Comparison of ENCODE assay signal across 8 cellular contexts in the genomic region with DNA sequence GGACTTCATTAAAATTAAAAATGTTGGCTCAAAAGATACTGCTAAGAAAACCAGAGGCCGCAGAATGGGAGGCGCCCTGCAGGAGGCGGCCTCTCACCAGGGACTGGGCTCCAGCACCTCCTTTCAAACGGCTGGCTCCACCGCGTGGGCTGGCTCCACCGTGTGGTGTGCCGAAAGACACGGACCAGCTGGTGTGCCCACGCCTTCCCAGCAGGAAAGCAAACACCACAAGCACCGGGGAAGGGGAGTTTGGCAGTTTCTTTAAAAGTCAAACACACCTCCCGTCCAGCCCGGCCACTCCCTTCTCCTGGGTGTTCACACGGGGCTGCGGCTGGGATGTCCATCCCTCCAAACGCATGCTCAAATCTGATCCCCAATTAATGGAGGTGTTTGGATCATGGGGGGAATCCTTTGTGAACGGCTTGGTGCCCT. TPM values are rescaled to one million over a fixed set of nuclear protein-coding genes. Genes with fewer than 3 reads are reported as not detected.
DNase-seq lines count a peak whose midpoint lies in the region; ATAC-seq lines count a peak whose summit lies in the region.

No MANE protein-coding gene starts in this region.

- no peaks in the 10 kb centered on the region for H3K9me3 Mint-ChIP-seq in stimulated activated naive B cell treated with anti-CD40 and anti-IgM and Interleukin-4, amounts not matched to agents 10 μg/mL and 1 μg/mL and 100 μg/mL, for 72 hours

- H2BK5ac ChIP-seq in mesenchymal stem cell (ENCODE audit: low read depth, low read length, poor library complexity, severe bottlenecking): no peak overlapping the region

- peaks cover 7% of the 10 kb centered on the region for H3K4me1 ChIP-seq in mesenchymal stem cell (ENCODE audit: control insufficient read depth, insufficient read depth, low read depth, low read length)

- peaks cover 26% of the 10 kb centered on the region for H3K79me1 ChIP-seq in mesenchymal stem cell (replicated peaks; ENCODE audit: low read length, poor library complexity, severe bottlenecking)

- no peak overlapping the region for H3K4me3 ChIP-seq in mesenchymal stem cell (ENCODE audit: insufficient read depth in 1 of 2, low read depth in 1 of 2, low read length in 2 of 2)

- no peak overlapping the region for H2AFZ ChIP-seq in mesenchymal stem cell (ENCODE audit: low read depth, low read length)

- no peak overlapping the region for H4K8ac ChIP-seq in mesenchymal stem cell (ENCODE audit: low read length)

- no peak overlapping the region for H3K4me3 Mint-ChIP-seq in stimulated activated naive B cell treated with anti-CD40 and anti-IgM and Interleukin-4, amounts not matched to agents 10 μg/mL and 1 μg/mL and 100 μg/mL, for 72 hours

- H2BK15ac ChIP-seq in mesenchymal stem cell (ENCODE audit: low read depth, poor library complexity, severe bottlenecking): no peak overlapping the region

- peak; percentile 46 to 74 for ATAC-seq in stimulated activated naive B cell treated with anti-CD40 and anti-IgM and Interleukin-4, amounts not matched to agents 10 μg/mL and 1 μg/mL and 100 μg/mL, for 72 hours (replicated peaks)
- no peak for ATAC-seq in GM21576 (IDR thresholded peaks at IDR 0.05; ENCODE audit: unreplicated experiment)
- ATAC-seq in GM21737 (IDR thresholded peaks at IDR 0.05; ENCODE audit: unreplicated experiment): no peak

- no peak overlapping the region for H3K27ac Mint-ChIP-seq in stimulated activated naive B cell treated with anti-CD40 and anti-IgM and Interleukin-4, amounts not matched to agents 10 μg/mL and 1 μg/mL and 100 μg/mL, for 72 hours

- H3K23ac ChIP-seq in mesenchymal stem cell (ENCODE audit: low read length in 2 of 2): no peak overlapping the region

- H2BK120ac ChIP-seq in mesenchymal stem cell (ENCODE audit: low read depth, low read length): no peak overlapping the region

- H2AK5ac ChIP-seq in mesenchymal stem cell (ENCODE audit: low read length, severe bottlenecking): no peak overlapping the region

- no peaks in the 10 kb centered on the region for H3K9me3 ChIP-seq in mesenchymal stem cell (ENCODE audit: control insufficient read depth, low read length)

- H3K36me3 ChIP-seq in mesenchymal stem cell (ENCODE audit: control insufficient read depth in 1 of 2, insufficient read depth in 2 of 2, low read depth in 1 of 2, low read length in 2 of 2): peaks cover 45 to 55% of the 10 kb centered on the region in 2 experiments

- peaks cover 0 to 6% of the 10 kb centered on the region in 2 donors for H3K4me1 Mint-ChIP-seq in stimulated activated naive B cell treated with anti-CD40 and anti-IgM and Interleukin-4, amounts not matched to agents 10 μg/mL and 1 μg/mL and 100 μg/mL, for 72 hours

- 53% methylated on average over 14 of the region's 17 CpGs for WGBS in mesenchymal stem cell

- peak; percentile 23 for DNase-seq in ELR (ENCODE audit: low read depth)
- peak; percentile 82 for DNase-seq in NCI-H146 treated with DMSO at 0.1 percent for 48 hours (lab: John Stamatoyannopoulos, UW; ENCODE audit: unreplicated experiment)
- peak; percentile 15 to 44 for DNase-seq in activated CD4-positive, alpha-beta T cell treated with anti-CD3 and anti-CD28 coated beads for 24 hours (ENCODE audit: low read depth in 2 of 2)
- DNase-seq in dermis blood vessel endothelial cell: peak; percentile 85
- peak; percentile 77 for DNase-seq in mesenchymal stem cell
- DNase-seq in stimulated activated naive B cell treated with anti-CD40 and anti-IgM and Interleukin-4, amounts not matched to agents 10 μg/mL and 1 μg/mL and 100 μg/mL, for 72 hours: no peak

- no peaks in the 10 kb centered on the region for H3K27me3 Mint-ChIP-seq in stimulated activated naive B cell treated with anti-CD40 and anti-IgM and Interleukin-4, amounts not matched to agents 10 μg/mL and 1 μg/mL and 100 μg/mL, for 72 hours

- H3K27me3 ChIP-seq in mesenchymal stem cell (ENCODE audit: control insufficient read depth in 1 of 2, insufficient read depth in 1 of 2, low read length in 2 of 2): no peaks in the 10 kb centered on the region

- H3K36me3 Mint-ChIP-seq in stimulated activated naive B cell treated with anti-CD40 and anti-IgM and Interleukin-4, amounts not matched to agents 10 μg/mL and 1 μg/mL and 100 μg/mL, for 72 hours: peaks cover 19 to 33% of the 10 kb centered on the region in 2 donors

- no peak overlapping the region for H3K4ac ChIP-seq in mesenchymal stem cell (ENCODE audit: low read depth in 1 of 2, low read length in 2 of 2)

- H3K18ac ChIP-seq in mesenchymal stem cell (ENCODE audit: low read depth in 1 of 2, low read length in 2 of 2): no peak overlapping the region

- H3K9ac ChIP-seq in mesenchymal stem cell (ENCODE audit: low read length): no peak overlapping the region

- H3K4me2 ChIP-seq in mesenchymal stem cell (ENCODE audit: low read length, poor library complexity, severe bottlenecking): no peak overlapping the region

- H3K27ac ChIP-seq in mesenchymal stem cell (ENCODE audit: low read length, poor library complexity, severe bottlenecking): no peak overlapping the region

- H4K91ac ChIP-seq in mesenchymal stem cell (ENCODE audit: low read length): peak overlapping the region; percentile 3

- H3K14ac ChIP-seq in mesenchymal stem cell (ENCODE audit: low read length in 2 of 2): no peak overlapping the region

- no peak overlapping the region for H2BK12ac ChIP-seq in mesenchymal stem cell (ENCODE audit: low read length in 2 of 2)

RNA-seq across cellular contexts. Expression of a gene that starts 13.9 kb away (rescaled TPM):
- total RNA-seq in dermis blood vessel endothelial cell: 76.5 and 89.2 TPM in 2 replicates
- polyA plus RNA-seq in mesenchymal stem cell (2013, experiment 1 of 2): 26.1 TPM
- 26.5 TPM for polyA plus RNA-seq in mesenchymal stem cell (2013, experiment 2 of 2)

RNA-seq across cellular contexts. Expression of a gene that starts 14.3 kb away (rescaled TPM):
- 79.7 and 82.4 TPM in 2 replicates for total RNA-seq in dermis blood vessel endothelial cell
- polyA plus RNA-seq in mesenchymal stem cell (2013, experiment 1 of 2): 44.9 TPM
- 44.5 TPM for polyA plus RNA-seq in mesenchymal stem cell (2013, experiment 2 of 2)

RNA-seq across cellular contexts. Expression of a gene that starts 19.2 kb away (rescaled TPM):
- not detected in 2 replicates for total RNA-seq in dermis blood vessel endothelial cell
- polyA plus RNA-seq in mesenchymal stem cell (2013, experiment 1 of 2): not detected
- not detected for polyA plus RNA-seq in mesenchymal stem cell (2013, experiment 2 of 2)

RNA-seq across cellular contexts. Expression of a gene that starts 30.0 kb away (rescaled TPM):
- total RNA-seq in dermis blood vessel endothelial cell: 91.8 and 110 TPM in 2 replicates
- 34.4 TPM for polyA plus RNA-seq in mesenchymal stem cell (2013, experiment 1 of 2)
- 35.3 TPM for polyA plus RNA-seq in mesenchymal stem cell (2013, experiment 2 of 2)

RNA-seq across cellular contexts. Expression of a gene that starts 30.4 kb away (rescaled TPM):
- 57.6 and 82.2 TPM in 2 replicates for total RNA-seq in dermis blood vessel endothelial cell
- polyA plus RNA-seq in mesenchymal stem cell (2013, experiment 1 of 2): 15.8 TPM
- polyA plus RNA-seq in mesenchymal stem cell (2013, experiment 2 of 2): 14.9 TPM

Comparison
In these comparisons a context has a peak if more than half of its experiments do, and no peak if none do; other contexts are left out.
1. ATAC-seq: peak in stimulated activated naive B cell treated with anti-CD40 and anti-IgM and Interleukin-4, amounts not matched to agents 10 μg/mL and 1 μg/mL and 100 μg/mL, for 72 hours (2 of 2); none in GM21576 (single experiment) and GM21737 (single experiment).